ENCODE assay signal across 1 cellular context in the genomic region with DNA sequence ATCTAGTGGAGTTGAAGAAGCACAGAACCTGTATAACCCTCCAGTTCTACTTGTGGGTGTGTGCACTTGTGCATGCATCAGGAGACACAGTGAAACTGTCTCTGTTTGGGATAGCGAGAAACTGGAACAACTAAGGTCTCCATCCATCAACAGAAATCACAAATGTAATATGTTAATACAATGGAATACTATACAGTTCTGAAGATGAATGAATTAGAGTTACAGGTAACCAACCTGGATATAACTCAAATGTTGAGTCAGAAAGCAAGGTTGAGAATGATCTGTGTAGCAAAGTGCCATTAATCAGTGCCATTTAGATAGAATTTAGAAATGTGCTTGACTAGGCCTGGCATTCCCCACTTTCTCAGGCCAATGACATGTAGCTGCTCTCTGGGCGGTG.
TF ChIP-seq lines count a peak whose summit lies in the region.

No MANE protein-coding gene starts in this region.

TF ChIP-seq in GM23338, 12 proteins besides CTCF, POLR2A, EP300 and RAD21:
- TF ChIP-seq ZNF331 (CRISPR knock-in tag; IDR thresholded peaks at IDR 0.05; ENCODE audit: low read depth) (no peak), ETS1 (IDR thresholded peaks at IDR 0.05) (no peak), NANOG (IDR thresholded peaks at IDR 0.05; ENCODE audit: borderline replicate concordance) (no peak), POLR2AphosphoS5 (IDR thresholded peaks at IDR 0.05; ENCODE audit: low read depth) (no peak), EZH2phosphoT487 (IDR thresholded peaks at IDR 0.05; ENCODE audit: unreplicated experiment) (no peak), JUNB (IDR thresholded peaks at IDR 0.05; ENCODE audit: unreplicated experiment) (no peak), ZNF114 (CRISPR knock-in tag; IDR thresholded peaks at IDR 0.05) (no peak)
- TF ChIP-seq, protein P1, sequence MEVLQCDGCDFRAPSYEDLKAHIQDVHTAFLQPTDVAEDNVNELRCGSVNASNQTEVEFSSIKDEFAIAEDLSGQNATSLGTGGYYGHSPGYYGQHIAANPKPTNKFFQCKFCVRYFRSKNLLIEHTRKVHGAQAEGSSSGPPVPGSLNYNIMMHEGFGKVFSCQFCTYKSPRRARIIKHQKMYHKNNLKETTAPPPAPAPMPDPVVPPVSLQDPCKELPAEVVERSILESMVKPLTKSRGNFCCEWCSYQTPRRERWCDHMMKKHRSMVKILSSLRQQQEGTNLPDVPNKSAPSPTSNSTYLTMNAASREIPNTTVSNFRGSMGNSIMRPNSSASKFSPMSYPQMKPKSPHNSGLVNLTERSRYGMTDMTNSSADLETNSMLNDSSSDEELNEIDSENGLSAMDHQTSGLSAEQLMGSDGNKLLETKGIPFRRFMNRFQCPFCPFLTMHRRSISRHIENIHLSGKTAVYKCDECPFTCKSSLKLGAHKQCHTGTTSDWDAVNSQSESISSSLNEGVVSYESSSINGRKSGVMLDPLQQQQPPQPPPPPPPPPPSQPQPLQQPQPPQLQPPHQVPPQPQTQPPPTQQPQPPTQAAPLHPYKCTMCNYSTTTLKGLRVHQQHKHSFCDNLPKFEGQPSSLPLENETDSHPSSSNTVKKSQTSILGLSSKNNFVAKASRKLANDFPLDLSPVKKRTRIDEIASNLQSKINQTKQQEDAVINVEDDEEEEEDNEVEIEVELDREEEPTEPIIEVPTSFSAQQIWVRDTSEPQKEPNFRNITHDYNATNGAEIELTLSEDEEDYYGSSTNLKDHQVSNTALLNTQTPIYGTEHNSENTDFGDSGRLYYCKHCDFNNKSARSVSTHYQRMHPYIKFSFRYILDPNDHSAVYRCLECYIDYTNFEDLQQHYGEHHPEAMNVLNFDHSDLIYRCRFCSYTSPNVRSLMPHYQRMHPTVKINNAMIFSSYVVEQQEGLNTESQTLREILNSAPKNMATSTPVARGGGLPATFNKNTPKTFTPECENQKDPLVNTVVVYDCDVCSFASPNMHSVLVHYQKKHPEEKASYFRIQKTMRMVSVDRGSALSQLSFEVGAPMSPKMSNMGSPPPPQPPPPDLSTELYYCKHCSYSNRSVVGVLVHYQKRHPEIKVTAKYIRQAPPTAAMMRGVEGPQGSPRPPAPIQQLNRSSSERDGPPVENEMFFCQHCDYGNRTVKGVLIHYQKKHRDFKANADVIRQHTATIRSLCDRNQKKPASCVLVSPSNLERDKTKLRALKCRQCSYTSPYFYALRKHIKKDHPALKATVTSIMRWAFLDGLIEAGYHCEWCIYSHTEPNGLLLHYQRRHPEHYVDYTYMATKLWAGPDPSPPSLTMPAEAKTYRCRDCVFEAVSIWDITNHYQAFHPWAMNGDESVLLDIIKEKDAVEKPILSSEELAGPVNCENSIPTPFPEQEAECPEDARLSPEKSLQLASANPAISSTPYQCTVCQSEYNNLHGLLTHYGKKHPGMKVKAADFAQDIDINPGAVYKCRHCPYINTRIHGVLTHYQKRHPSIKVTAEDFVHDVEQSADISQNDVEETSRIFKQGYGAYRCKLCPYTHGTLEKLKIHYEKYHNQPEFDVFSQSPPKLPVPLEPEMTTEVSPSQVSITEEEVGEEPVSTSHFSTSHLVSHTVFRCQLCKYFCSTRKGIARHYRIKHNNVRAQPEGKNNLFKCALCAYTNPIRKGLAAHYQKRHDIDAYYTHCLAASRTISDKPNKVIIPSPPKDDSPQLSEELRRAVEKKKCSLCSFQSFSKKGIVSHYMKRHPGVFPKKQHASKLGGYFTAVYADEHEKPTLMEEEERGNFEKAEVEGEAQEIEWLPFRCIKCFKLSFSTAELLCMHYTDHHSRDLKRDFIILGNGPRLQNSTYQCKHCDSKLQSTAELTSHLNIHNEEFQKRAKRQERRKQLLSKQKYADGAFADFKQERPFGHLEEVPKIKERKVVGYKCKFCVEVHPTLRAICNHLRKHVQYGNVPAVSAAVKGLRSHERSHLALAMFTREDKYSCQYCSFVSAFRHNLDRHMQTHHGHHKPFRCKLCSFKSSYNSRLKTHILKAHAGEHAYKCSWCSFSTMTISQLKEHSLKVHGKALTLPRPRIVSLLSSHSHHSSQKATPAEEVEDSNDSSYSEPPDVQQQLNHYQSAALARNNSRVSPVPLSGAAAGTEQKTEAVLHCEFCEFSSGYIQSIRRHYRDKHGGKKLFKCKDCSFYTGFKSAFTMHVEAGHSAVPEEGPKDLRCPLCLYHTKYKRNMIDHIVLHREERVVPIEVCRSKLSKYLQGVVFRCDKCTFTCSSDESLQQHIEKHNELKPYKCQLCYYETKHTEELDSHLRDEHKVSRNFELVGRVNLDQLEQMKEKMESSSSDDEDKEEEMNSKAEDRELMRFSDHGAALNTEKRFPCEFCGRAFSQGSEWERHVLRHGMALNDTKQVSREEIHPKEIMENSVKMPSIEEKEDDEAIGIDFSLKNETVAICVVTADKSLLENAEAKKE (CRISPR knock-in tag; IDR thresholded peaks at IDR 0.05): no peak
- TF ChIP-seq, protein P2, sequence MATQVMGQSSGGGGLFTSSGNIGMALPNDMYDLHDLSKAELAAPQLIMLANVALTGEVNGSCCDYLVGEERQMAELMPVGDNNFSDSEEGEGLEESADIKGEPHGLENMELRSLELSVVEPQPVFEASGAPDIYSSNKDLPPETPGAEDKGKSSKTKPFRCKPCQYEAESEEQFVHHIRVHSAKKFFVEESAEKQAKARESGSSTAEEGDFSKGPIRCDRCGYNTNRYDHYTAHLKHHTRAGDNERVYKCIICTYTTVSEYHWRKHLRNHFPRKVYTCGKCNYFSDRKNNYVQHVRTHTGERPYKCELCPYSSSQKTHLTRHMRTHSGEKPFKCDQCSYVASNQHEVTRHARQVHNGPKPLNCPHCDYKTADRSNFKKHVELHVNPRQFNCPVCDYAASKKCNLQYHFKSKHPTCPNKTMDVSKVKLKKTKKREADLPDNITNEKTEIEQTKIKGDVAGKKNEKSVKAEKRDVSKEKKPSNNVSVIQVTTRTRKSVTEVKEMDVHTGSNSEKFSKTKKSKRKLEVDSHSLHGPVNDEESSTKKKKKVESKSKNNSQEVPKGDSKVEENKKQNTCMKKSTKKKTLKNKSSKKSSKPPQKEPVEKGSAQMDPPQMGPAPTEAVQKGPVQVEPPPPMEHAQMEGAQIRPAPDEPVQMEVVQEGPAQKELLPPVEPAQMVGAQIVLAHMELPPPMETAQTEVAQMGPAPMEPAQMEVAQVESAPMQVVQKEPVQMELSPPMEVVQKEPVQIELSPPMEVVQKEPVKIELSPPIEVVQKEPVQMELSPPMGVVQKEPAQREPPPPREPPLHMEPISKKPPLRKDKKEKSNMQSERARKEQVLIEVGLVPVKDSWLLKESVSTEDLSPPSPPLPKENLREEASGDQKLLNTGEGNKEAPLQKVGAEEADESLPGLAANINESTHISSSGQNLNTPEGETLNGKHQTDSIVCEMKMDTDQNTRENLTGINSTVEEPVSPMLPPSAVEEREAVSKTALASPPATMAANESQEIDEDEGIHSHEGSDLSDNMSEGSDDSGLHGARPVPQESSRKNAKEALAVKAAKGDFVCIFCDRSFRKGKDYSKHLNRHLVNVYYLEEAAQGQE (IDR thresholded peaks at IDR 0.05; ENCODE audit: unreplicated experiment): no peak
